28 cellular contexts compared by ENCODE assay signal in the genomic region with DNA sequence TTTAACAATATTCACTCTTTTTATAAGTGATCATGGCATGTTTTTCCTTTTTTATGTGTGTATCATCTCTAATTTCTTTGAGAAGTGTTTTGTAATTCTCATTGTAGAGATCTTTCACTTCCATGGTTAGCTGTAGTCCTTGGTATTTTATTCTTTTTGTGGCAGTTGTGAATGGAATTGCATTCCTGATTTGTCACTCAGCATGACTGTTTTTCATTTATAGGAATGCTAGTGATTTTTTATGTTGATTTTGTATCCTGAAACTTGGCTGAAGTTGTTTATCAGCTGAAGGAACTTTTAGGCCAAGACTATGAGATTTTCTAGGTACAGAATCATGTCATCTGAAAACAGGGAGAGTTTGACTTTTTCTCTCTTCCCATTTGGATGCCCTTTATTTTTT. TPM values are rescaled to one million over a fixed set of nuclear protein-coding genes. Genes with fewer than 3 reads are reported as not detected.
"Had no signal": no experiment of that assay in that cellular context is flagged by ENCODE, and none has a peak within 500 bp of the region (broad histone marks: within the 10 kb centered on the region; RNA-seq: fewer than 3 reads in every experiment).

No MANE protein-coding gene starts in this region.

- DNase-seq: colonic mucosa; effector CD8-positive, alpha-beta T cell; endodermal cell; erythroblast; esophagus squamous epithelium; head of caudate nucleus; natural killer cell; occipital lobe; ovary; right lobe of liver; stimulated activated CD4-positive, alpha-beta T cell treated with anti-CD3 and anti-CD28 coated beads, Interleukin-2, amount 100 ng/mL, for 24 hours; stimulated activated CD4-positive, alpha-beta T cell treated with anti-CD3 and anti-CD28 coated beads, Interleukin-4, amount 100 ng/mL, for 24 hours; stimulated activated naive CD4-positive, alpha-beta T cell treated with Interleukin-2 at 50 U/mL for 16 hours; stomach; substantia nigra; testis; tibial artery had no signal

- H3K9me3 ChIP-seq: colonic mucosa, ovary, testis had no signal

- H3K36me3 ChIP-seq: colonic mucosa, esophagus squamous epithelium, ovary, right lobe of liver, stomach, tibial artery had no signal

- H3K4me1 ChIP-seq: colonic mucosa, esophagus squamous epithelium, right lobe of liver, stomach, testis, tibial artery had no signal

- H3K27me3 ChIP-seq: colonic mucosa, esophagus squamous epithelium, ovary, right lobe of liver, stomach, testis, tibial artery had no signal

- H3K4me3 ChIP-seq: colonic mucosa, esophagus squamous epithelium, lung, ovary, right lobe of liver, stomach, testis, tibial artery had no signal

- ATAC-seq: natural killer cell; right lobe of liver; stimulated activated effector memory CD8-positive, alpha-beta T cell treated with anti-CD3 and anti-CD28 coated beads, Interleukin-12 subunit alpha, Interleukin-12 subunit beta, amount 100 ng/mL, for 72 hours had no signal

- H3K27ac ChIP-seq: colonic mucosa, esophagus squamous epithelium, ovary, right lobe of liver, stomach, testis, tibial artery had no signal

RNA-seq across cellular contexts. Expression of gene SPINK13, which starts 13.1 kb away (rescaled TPM):
- total RNA-seq: chondrocyte, endodermal cell, esophagus squamous epithelium, fibroblast of villous mesenchyme, frontal cortex, glomerular endothelial cell, liver, lung, mononuclear cell, natural killer cell, occipital lobe, posterior vena cava, pulmonary artery endothelial cell, right lobe of liver, urinary bladder had no signal

RNA-seq across cellular contexts. Expression of gene MARCOL, which starts 17.1 kb away (rescaled TPM):
- total RNA-seq: chondrocyte, endodermal cell, esophagus squamous epithelium, fibroblast of villous mesenchyme, frontal cortex, glomerular endothelial cell, liver, lung, mononuclear cell, natural killer cell, occipital lobe, posterior vena cava, pulmonary artery endothelial cell, right lobe of liver, stomach, testis, urinary bladder had no signal

RNA-seq across cellular contexts. Expression of gene SPINK6, which starts 52.6 kb away (rescaled TPM):
- total RNA-seq: chondrocyte, endodermal cell, fibroblast of villous mesenchyme, frontal cortex, glomerular endothelial cell, liver, lung, mononuclear cell, natural killer cell, occipital lobe, posterior vena cava, pulmonary artery endothelial cell, right lobe of liver, stomach, testis, urinary bladder had no signal

RNA-seq across cellular contexts. Expression of gene SPINK7, which starts 56.8 kb away (rescaled TPM):
- total RNA-seq: chondrocyte, colonic mucosa, endodermal cell, fibroblast of villous mesenchyme, frontal cortex, glomerular endothelial cell, liver, lung, mononuclear cell, natural killer cell, occipital lobe, ovary, posterior vena cava, pulmonary artery endothelial cell, right lobe of liver, stomach, testis, urinary bladder had no signal
